Comparison of ENCODE assay signal across 20 cellular contexts in genomic region chr6:168649209-168649608, GRCh38.
DNase-seq lines count a peak whose midpoint lies in the region; ATAC-seq and TF ChIP-seq lines count a peak whose summit lies in the region.
"Had no signal": no experiment of that assay in that cellular context is flagged by ENCODE, and none has a peak within 500 bp of the region (broad histone marks: within the 10 kb centered on the region; RNA-seq: fewer than 3 reads in every experiment).

No MANE protein-coding gene starts in this region.

- H3K4me3 ChIP-seq in sigmoid colon (no peak overlapping the region), WERI-Rb-1 (ENCODE audit: low read depth, low read length) (no peak overlapping the region)

- TF ChIP-seq POLR2A in sigmoid colon (IDR thresholded peaks at IDR 0.05), result no peak

- no peak overlapping the region for H3K27ac ChIP-seq in sigmoid colon
- no peak overlapping the region for H3K27ac ChIP-seq in WERI-Rb-1
- H3K27ac ChIP-seq: PC-9 had no signal

- TF ChIP-seq CTCF in Calu3 (IDR thresholded peaks at IDR 0.05; ENCODE audit: unreplicated experiment) (no peak), WTC11 (IDR thresholded peaks at IDR 0.05) (no peak), sigmoid colon (IDR thresholded peaks at IDR 0.05) (no peak), WERI-Rb-1 (IDR thresholded peaks at IDR 0.05; ENCODE audit: low read depth, low read length) (no peak)

- no peak overlapping the region for H3K4me3 Mint-ChIP-seq in Calu3 (ENCODE audit: low read depth, unreplicated experiment)
- no peak overlapping the region for H3K4me3 Mint-ChIP-seq in WTC11
- no peak overlapping the region for H3K4me3 Mint-ChIP-seq in stimulated activated effector memory CD8-positive, alpha-beta T cell treated with anti-CD3 and anti-CD28 coated beads, Interleukin-12 subunit alpha, Interleukin-12 subunit beta, amount 100 ng/mL, for 72 hours
- H3K4me3 Mint-ChIP-seq: HFFc6 had no signal

- H3K9me3 ChIP-seq in sigmoid colon, result no peaks in the 10 kb centered on the region
- H3K9me3 ChIP-seq in WERI-Rb-1 (ENCODE audit: severe bottlenecking), result no peaks in the 10 kb centered on the region

- BruUV-seq in Calu3 (replicated peaks; lab: Mats Ljungman, UMichigan), result no TSS peak

- no peak for ATAC-seq in WTC11
- no peak for ATAC-seq in stimulated activated effector memory CD8-positive, alpha-beta T cell treated with anti-CD3 and anti-CD28 coated beads, Interleukin-12 subunit alpha, Interleukin-12 subunit beta, amount 100 ng/mL, for 72 hours

- H3K4me1 Mint-ChIP-seq in Calu3 (ENCODE audit: low read depth, unreplicated experiment), result peaks cover 41% of the 10 kb centered on the region
- H3K4me1 Mint-ChIP-seq in WTC11, result peaks cover 39% of the 10 kb centered on the region
- H3K4me1 Mint-ChIP-seq in stimulated activated effector memory CD8-positive, alpha-beta T cell treated with anti-CD3 and anti-CD28 coated beads, Interleukin-12 subunit alpha, Interleukin-12 subunit beta, amount 100 ng/mL, for 72 hours, result no peaks in the 10 kb centered on the region

- DNase-seq in Calu3, result no peak
- peak; percentile 68 for DNase-seq in NCI-H146 treated with DMSO at 0.1 percent for 48 hours (lab: John Stamatoyannopoulos, UW; ENCODE audit: unreplicated experiment)
- DNase-seq in WTC11 (ENCODE audit: low spot score), result no peak
- peak; percentile 35 for DNase-seq in sigmoid colon
- DNase-seq in stimulated activated naive CD4-positive, alpha-beta T cell treated with Interleukin-2 at 50 U/mL for 16 hours (lab: John Stamatoyannopoulos, UW), result no peak
- no peak for DNase-seq in WERI-Rb-1
- DNase-seq in stimulated activated effector memory CD8-positive, alpha-beta T cell treated with anti-CD3 and anti-CD28 coated beads, Interleukin-12 subunit alpha, Interleukin-12 subunit beta, amount 100 ng/mL, for 72 hours (ENCODE audit: low spot score in 2 of 2), result no peak
- no peak for DNase-seq in amygdala (lab: John Stamatoyannopoulos, UW)
- DNase-seq: ACHN, AML-193, COR-L47, DMS153, EL, GOT3, HFFc6, NCI-H1105, NCI-H1930, NCI-H774, PC-9, Right ventricle myocardium superior had no signal

- H3K9me3 Mint-ChIP-seq in Calu3 (ENCODE audit: low read depth, unreplicated experiment) (no peaks in the 10 kb centered on the region), WTC11 (no peaks in the 10 kb centered on the region)
- no peaks in the 10 kb centered on the region for H3K9me3 Mint-ChIP-seq in stimulated activated effector memory CD8-positive, alpha-beta T cell treated with anti-CD3 and anti-CD28 coated beads, Interleukin-12 subunit alpha, Interleukin-12 subunit beta, amount 100 ng/mL, for 72 hours

- H3K36me3 ChIP-seq in sigmoid colon (no peaks in the 10 kb centered on the region), WERI-Rb-1 (no peaks in the 10 kb centered on the region)

- WGBS in sigmoid colon, 2 donors, result 51 to 74% methylated on average over 10 of the region's 10 CpGs

- POLR2A ChIA-PET in WTC11 (lab: Charles Lee), result no interaction called here

- CTCF ChIA-PET in Calu3 (lab: Charles Lee) (interaction anchor here (0.8 kb wide), 1 partner anchor 41 kb away, joined by 3 read pairs; no protein-coding TSS in a partner anchor), WTC11 (lab: Charles Lee) (interaction anchor here (1.0 kb wide), 1 partner anchor 13 kb away, joined by 3 read pairs; no protein-coding TSS in a partner anchor)

- H3K36me3 Mint-ChIP-seq in Calu3 (ENCODE audit: insufficient read depth, unreplicated experiment) (peaks cover 14% of the 10 kb centered on the region), WTC11 (no peaks in the 10 kb centered on the region)
- H3K36me3 Mint-ChIP-seq in stimulated activated effector memory CD8-positive, alpha-beta T cell treated with anti-CD3 and anti-CD28 coated beads, Interleukin-12 subunit alpha, Interleukin-12 subunit beta, amount 100 ng/mL, for 72 hours, result no peaks in the 10 kb centered on the region

- intact Hi-C loops in Calu3 (cut with micrococcal nuclease; ENCODE audit: unreplicated experiment) (no loop called here), sigmoid colon (cut with DNase I) (no loop called here)

- TF ChIP-seq EP300 in sigmoid colon (IDR thresholded peaks at IDR 0.05), result no peak

- no peaks in the 10 kb centered on the region for H3K27me3 Mint-ChIP-seq in Calu3 (ENCODE audit: unreplicated experiment)
- H3K27me3 Mint-ChIP-seq in WTC11 (ENCODE audit: low read depth), result no peaks in the 10 kb centered on the region; the same call in 1 of the 2 replicates

- H3K27ac Mint-ChIP-seq in Calu3 (ENCODE audit: unreplicated experiment), result peak overlapping the region; percentile 86
- no peak overlapping the region; the same call in 1 of the 2 replicates for H3K27ac Mint-ChIP-seq in WTC11
- no peak overlapping the region for H3K27ac Mint-ChIP-seq in stimulated activated effector memory CD8-positive, alpha-beta T cell treated with anti-CD3 and anti-CD28 coated beads, Interleukin-12 subunit alpha, Interleukin-12 subunit beta, amount 100 ng/mL, for 72 hours
- H3K27ac Mint-ChIP-seq: HFFc6 had no signal

- H3K27me3 ChIP-seq in sigmoid colon, result no peaks in the 10 kb centered on the region
- H3K27me3 ChIP-seq in WERI-Rb-1 (ENCODE audit: insufficient read depth, low read depth, severe bottlenecking), result no peaks in the 10 kb centered on the region

- no peaks in the 10 kb centered on the region for H3K4me1 ChIP-seq in sigmoid colon

TF ChIP-seq in WTC11, 78 proteins besides CTCF, POLR2A, EP300 and RAD21:
- TF ChIP-seq PRRX2 (CRISPR knock-in tag; IDR thresholded peaks at IDR 0.05) (no peak), ZNF423 (CRISPR knock-in tag; IDR thresholded peaks at IDR 0.05) (peak; percentile 63)

Comparison
In these comparisons a context has a peak if more than half of its experiments do, and no peak if none do; other contexts are left out.
1. DNase-seq: peak in NCI-H146 treated with DMSO at 0.1 percent for 48 hours (single experiment) and sigmoid colon (single experiment); none in Calu3 (single experiment), WTC11 (single experiment), stimulated activated naive CD4-positive, alpha-beta T cell treated with Interleukin-2 at 50 U/mL for 16 hours (single experiment), WERI-Rb-1 (single experiment), stimulated activated effector memory CD8-positive, alpha-beta T cell treated with anti-CD3 and anti-CD28 coated beads, Interleukin-12 subunit alpha, Interleukin-12 subunit beta, amount 100 ng/mL, for 72 hours (0 of 2) and amygdala (0 of 56).